2 cellular contexts compared by ENCODE assay signal in genomic region chr17:21551081-21551881, GRCh38.
TF ChIP-seq lines count a peak whose summit lies in the region.

No MANE protein-coding gene starts in this region.

TF ChIP-seq in HEK293, 187 proteins besides CTCF, POLR2A, EP300 and RAD21 (continued from another document and continues in another):
- no peak for TF ChIP-seq PRDM10 (tag by site-specific recombination; IDR thresholded peaks at IDR 0.05)
- no peak for TF ChIP-seq ZNF146 (tag by site-specific recombination; IDR thresholded peaks at IDR 0.05)
- TF ChIP-seq ZNF10 (tag by site-specific recombination; IDR thresholded peaks at IDR 0.05): no peak
- TF ChIP-seq ZNF530 (tag by site-specific recombination; IDR thresholded peaks at IDR 0.05; ENCODE audit: low read depth): no peak
- TF ChIP-seq GLIS2 (tag by site-specific recombination; IDR thresholded peaks at IDR 0.05): peak; percentile 73
- TF ChIP-seq ZNF239 (tag by site-specific recombination; IDR thresholded peaks at IDR 0.05): no peak
- TF ChIP-seq ZBTB8A (tag by site-specific recombination; IDR thresholded peaks at IDR 0.05): peak; percentile 97
- TF ChIP-seq SP3 (tag by site-specific recombination; IDR thresholded peaks at IDR 0.05): peak; percentile 39; the same call in 1 of the 2 replicates
- TF ChIP-seq ZNF362 (tag by site-specific recombination; IDR thresholded peaks at IDR 0.05): no peak
- no peak for TF ChIP-seq ZNF221 (tag by site-specific recombination; IDR thresholded peaks at IDR 0.05; ENCODE audit: borderline replicate concordance)
- TF ChIP-seq ZNF776 (tag by site-specific recombination; IDR thresholded peaks at IDR 0.05; ENCODE audit: borderline replicate concordance): no peak
- no peak for TF ChIP-seq ZNF175 (tag by site-specific recombination; IDR thresholded peaks at IDR 0.05)
- TF ChIP-seq KLF10 (tag by site-specific recombination; IDR thresholded peaks at IDR 0.05): no peak; the same call in 1 of the 2 replicates
- no peak for TF ChIP-seq ZNF777 (tag by site-specific recombination; IDR thresholded peaks at IDR 0.05; ENCODE audit: borderline replicate concordance)
- TF ChIP-seq, protein P1, sequence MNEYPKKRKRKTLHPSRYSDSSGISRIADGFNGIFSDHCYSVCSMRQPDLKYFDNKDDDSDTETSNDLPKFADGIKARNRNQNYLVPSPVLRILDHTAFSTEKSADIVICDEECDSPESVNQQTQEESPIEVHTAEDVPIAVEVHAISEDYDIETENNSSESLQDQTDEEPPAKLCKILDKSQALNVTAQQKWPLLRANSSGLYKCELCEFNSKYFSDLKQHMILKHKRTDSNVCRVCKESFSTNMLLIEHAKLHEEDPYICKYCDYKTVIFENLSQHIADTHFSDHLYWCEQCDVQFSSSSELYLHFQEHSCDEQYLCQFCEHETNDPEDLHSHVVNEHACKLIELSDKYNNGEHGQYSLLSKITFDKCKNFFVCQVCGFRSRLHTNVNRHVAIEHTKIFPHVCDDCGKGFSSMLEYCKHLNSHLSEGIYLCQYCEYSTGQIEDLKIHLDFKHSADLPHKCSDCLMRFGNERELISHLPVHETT (tag by site-specific recombination; IDR thresholded peaks at IDR 0.05): 0 out of 2 replicates have a peak, but pooled peaks have one; percentile 19
- TF ChIP-seq ZNF157 (tag by site-specific recombination; IDR thresholded peaks at IDR 0.05): no peak
- peak; percentile 67; the same call in 1 of the 2 replicates for TF ChIP-seq ZNF660 (tag by site-specific recombination; IDR thresholded peaks at IDR 0.05)
- peak; percentile 92 for TF ChIP-seq ZBTB26 (tag by site-specific recombination; optimal IDR thresholded peaks at IDR 0.05)
- TF ChIP-seq, protein P2, sequence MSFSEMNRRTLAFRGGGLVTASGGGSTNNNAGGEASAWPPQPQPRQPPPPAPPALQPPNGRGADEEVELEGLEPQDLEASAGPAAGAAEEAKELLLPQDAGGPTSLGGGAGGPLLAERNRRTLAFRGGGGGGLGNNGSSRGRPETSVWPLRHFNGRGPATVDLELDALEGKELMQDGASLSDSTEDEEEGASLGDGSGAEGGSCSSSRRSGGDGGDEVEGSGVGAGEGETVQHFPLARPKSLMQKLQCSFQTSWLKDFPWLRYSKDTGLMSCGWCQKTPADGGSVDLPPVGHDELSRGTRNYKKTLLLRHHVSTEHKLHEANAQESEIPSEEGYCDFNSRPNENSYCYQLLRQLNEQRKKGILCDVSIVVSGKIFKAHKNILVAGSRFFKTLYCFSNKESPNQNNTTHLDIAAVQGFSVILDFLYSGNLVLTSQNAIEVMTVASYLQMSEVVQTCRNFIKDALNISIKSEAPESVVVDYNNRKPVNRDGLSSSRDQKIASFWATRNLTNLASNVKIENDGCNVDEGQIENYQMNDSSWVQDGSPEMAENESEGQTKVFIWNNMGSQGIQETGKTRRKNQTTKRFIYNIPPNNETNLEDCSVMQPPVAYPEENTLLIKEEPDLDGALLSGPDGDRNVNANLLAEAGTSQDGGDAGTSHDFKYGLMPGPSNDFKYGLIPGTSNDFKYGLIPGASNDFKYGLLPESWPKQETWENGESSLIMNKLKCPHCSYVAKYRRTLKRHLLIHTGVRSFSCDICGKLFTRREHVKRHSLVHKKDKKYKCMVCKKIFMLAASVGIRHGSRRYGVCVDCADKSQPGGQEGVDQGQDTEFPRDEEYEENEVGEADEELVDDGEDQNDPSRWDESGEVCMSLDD (tag by site-specific recombination; IDR thresholded peaks at IDR 0.05): no peak
- TF ChIP-seq ZNF747 (tag by site-specific recombination; IDR thresholded peaks at IDR 0.05): no peak

TF ChIP-seq in HepG2, 621 proteins besides CTCF, POLR2A, EP300 and RAD21 (continued from another document and continues in another):
- TF ChIP-seq ZNF574 (CRISPR knock-in tag; IDR thresholded peaks at IDR 0.05) (peak; percentile 62), ZZZ3 (CRISPR knock-in tag; IDR thresholded peaks at IDR 0.05; ENCODE audit: borderline replicate concordance) (no peak), ZNF543 (CRISPR knock-in tag; IDR thresholded peaks at IDR 0.05) (0 out of 2 replicates have a peak, but pooled peaks have one; percentile 26), ZNF746 (CRISPR knock-in tag; IDR thresholded peaks at IDR 0.05) (peak; percentile 61; the same call in 1 of the 2 replicates), TOPORS (CRISPR knock-in tag; IDR thresholded peaks at IDR 0.05) (peak; percentile 40; the same call in 1 of the 2 replicates), FUBP1 (CRISPR knock-in tag; IDR thresholded peaks at IDR 0.05; ENCODE audit: borderline replicate concordance) (no peak), ZNF709 (CRISPR knock-in tag; IDR thresholded peaks at IDR 0.05) (no peak), ZNF343 (CRISPR knock-in tag; IDR thresholded peaks at IDR 0.05) (no peak), POLR2G (IDR thresholded peaks at IDR 0.05; ENCODE audit: low read depth, low read length) (peak; percentile 68), KAT8 (CRISPR knock-in tag; IDR thresholded peaks at IDR 0.05) (0 out of 2 replicates have a peak, but pooled peaks have one; percentile 31), ZNF337 (CRISPR knock-in tag; IDR thresholded peaks at IDR 0.05; ENCODE audit: borderline replicate concordance, low read depth) (peak; percentile 69; the same call in 1 of the 2 replicates), ZNF205 (CRISPR knock-in tag; IDR thresholded peaks at IDR 0.05) (peak; percentile 36; the same call in 1 of the 2 replicates), HOXA3 (CRISPR knock-in tag; IDR thresholded peaks at IDR 0.05) (0 out of 2 replicates have a peak, but pooled peaks have one; percentile 44), ZNF572 (CRISPR knock-in tag; IDR thresholded peaks at IDR 0.05) (0 out of 2 replicates have a peak, but pooled peaks have one; percentile 89), ZNF598 (CRISPR knock-in tag; IDR thresholded peaks at IDR 0.05; ENCODE audit: borderline replicate concordance) (peak; percentile 19; the same call in 1 of the 2 replicates), EZH2 (conservative IDR thresholded peaks at IDR 0.05; ENCODE audit: low read depth, low read length) (no peak), ZNF263 (CRISPR knock-in tag; IDR thresholded peaks at IDR 0.05) (peak; percentile 61; the same call in 1 of the 2 replicates), ZNF790 (CRISPR knock-in tag; IDR thresholded peaks at IDR 0.05; ENCODE audit: borderline replicate concordance) (0 out of 2 replicates have a peak, but pooled peaks have one; percentile 56), ZNF121 (CRISPR knock-in tag; IDR thresholded peaks at IDR 0.05) (peak; percentile 88), KDM3A (CRISPR knock-in tag; IDR thresholded peaks at IDR 0.05; ENCODE audit: low read depth) (0 out of 2 replicates have a peak, but pooled peaks have one; percentile 49), ZNF33B (CRISPR knock-in tag; IDR thresholded peaks at IDR 0.05) (peak; percentile 84; the same call in 1 of the 2 replicates), HNRNPL (IDR thresholded peaks at IDR 0.05; ENCODE audit: low read depth, low read length) (no peak), TBX2 (CRISPR knock-in tag; IDR thresholded peaks at IDR 0.05; ENCODE audit: borderline replicate concordance) (peak; percentile 75; the same call in 1 of the 2 replicates), MYC (CRISPR knock-in tag; IDR thresholded peaks at IDR 0.05; ENCODE audit: borderline replicate concordance) (peak; percentile 59; the same call in 1 of the 2 replicates), RORA (CRISPR knock-in tag; IDR thresholded peaks at IDR 0.05) (no peak), GATAD2A (CRISPR knock-in tag; IDR thresholded peaks at IDR 0.05) (peak; percentile 36), BCL3 (CRISPR knock-in tag; IDR thresholded peaks at IDR 0.05) (peak; percentile 74; the same call in 1 of the 2 replicates), ZFP41 (CRISPR knock-in tag; IDR thresholded peaks at IDR 0.05; ENCODE audit: borderline replicate concordance) (peak; percentile 55; the same call in 1 of the 2 replicates), ZNF816 (CRISPR knock-in tag; IDR thresholded peaks at IDR 0.05; ENCODE audit: borderline replicate concordance) (peak; percentile 27; the same call in 1 of the 2 replicates), RXRB (CRISPR knock-in tag; IDR thresholded peaks at IDR 0.05; ENCODE audit: borderline replicate concordance) (0 out of 2 replicates have a peak, but pooled peaks have one; percentile 9), HOXA7 (CRISPR knock-in tag; IDR thresholded peaks at IDR 0.05) (no peak), E2F5 (CRISPR knock-in tag; conservative IDR thresholded peaks at IDR 0.05) (no peak)
- TF ChIP-seq, protein P3, sequence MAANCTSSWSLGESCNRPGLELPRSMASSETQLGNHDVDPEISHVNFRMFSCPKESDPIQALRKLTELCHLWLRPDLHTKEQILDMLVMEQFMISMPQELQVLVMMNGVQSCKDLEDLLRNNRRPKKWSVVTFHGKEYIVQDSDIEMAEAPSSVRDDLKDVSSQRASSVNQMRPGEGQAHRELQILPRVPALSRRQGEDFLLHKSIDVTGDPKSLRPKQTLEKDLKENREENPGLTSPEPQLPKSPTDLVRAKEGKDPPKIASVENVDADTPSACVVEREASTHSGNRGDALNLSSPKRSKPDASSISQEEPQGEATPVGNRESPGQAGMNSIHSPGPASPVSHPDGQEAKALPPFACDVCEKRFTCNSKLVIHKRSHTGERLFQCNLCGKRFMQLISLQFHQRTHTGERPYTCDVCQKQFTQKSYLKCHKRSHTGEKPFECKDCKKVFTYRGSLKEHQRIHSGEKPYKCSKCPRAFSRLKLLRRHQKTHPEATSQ (CRISPR knock-in tag; IDR thresholded peaks at IDR 0.05; ENCODE audit: borderline replicate concordance): 0 out of 2 replicates have a peak, but pooled peaks have one; percentile 44
- TF ChIP-seq, protein P4, sequence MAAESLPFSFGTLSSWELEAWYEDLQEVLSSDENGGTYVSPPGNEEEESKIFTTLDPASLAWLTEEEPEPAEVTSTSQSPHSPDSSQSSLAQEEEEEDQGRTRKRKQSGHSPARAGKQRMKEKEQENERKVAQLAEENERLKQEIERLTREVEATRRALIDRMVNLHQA (CRISPR knock-in tag; IDR thresholded peaks at IDR 0.05): no peak
- TF ChIP-seq, protein P5, sequence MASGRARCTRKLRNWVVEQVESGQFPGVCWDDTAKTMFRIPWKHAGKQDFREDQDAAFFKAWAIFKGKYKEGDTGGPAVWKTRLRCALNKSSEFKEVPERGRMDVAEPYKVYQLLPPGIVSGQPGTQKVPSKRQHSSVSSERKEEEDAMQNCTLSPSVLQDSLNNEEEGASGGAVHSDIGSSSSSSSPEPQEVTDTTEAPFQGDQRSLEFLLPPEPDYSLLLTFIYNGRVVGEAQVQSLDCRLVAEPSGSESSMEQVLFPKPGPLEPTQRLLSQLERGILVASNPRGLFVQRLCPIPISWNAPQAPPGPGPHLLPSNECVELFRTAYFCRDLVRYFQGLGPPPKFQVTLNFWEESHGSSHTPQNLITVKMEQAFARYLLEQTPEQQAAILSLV (CRISPR knock-in tag; IDR thresholded peaks at IDR 0.05; ENCODE audit: borderline replicate concordance): no peak
- TF ChIP-seq, protein P6, sequence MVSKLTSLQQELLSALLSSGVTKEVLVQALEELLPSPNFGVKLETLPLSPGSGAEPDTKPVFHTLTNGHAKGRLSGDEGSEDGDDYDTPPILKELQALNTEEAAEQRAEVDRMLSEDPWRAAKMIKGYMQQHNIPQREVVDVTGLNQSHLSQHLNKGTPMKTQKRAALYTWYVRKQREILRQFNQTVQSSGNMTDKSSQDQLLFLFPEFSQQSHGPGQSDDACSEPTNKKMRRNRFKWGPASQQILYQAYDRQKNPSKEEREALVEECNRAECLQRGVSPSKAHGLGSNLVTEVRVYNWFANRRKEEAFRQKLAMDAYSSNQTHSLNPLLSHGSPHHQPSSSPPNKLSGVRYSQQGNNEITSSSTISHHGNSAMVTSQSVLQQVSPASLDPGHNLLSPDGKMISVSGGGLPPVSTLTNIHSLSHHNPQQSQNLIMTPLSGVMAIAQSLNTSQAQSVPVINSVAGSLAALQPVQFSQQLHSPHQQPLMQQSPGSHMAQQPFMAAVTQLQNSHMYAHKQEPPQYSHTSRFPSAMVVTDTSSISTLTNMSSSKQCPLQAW (CRISPR knock-in tag; IDR thresholded peaks at IDR 0.05): peak; percentile 63; the same call in 1 of the 2 replicates
